Comparison of ENCODE assay signal across 27 cellular contexts in genomic region chr5:6462671-6463070, GRCh38. TPM values are rescaled to one million over a fixed set of nuclear protein-coding genes. Genes with fewer than 3 reads are reported as not detected.
"Had no signal": no experiment of that assay in that cellular context is flagged by ENCODE, and none has a peak within 500 bp of the region (broad histone marks: within the 10 kb centered on the region; RNA-seq: fewer than 3 reads in every experiment).

No MANE protein-coding gene starts in this region.

- DNase-seq: naive thymus-derived CD4-positive, alpha-beta T cell; natural killer cell; nucleus accumbens; pancreas; right cardiac atrium; sigmoid colon; small intestine; stimulated activated CD4-positive, alpha-beta T cell treated with anti-CD3 and anti-CD28 coated beads, Interleukin-15, amount 100 ng/mL, for 24 hours; stimulated activated CD4-positive, alpha-beta T cell treated with anti-CD3 and anti-CD28 coated beads, Interleukin-2, amount 100 ng/mL, for 24 hours; stimulated activated CD4-positive, alpha-beta T cell treated with anti-CD3 and anti-CD28 coated beads, Interleukin-2, amount 100 ng/mL, for 48 hours; stimulated activated CD4-positive, alpha-beta T cell treated with anti-CD3 and anti-CD28 coated beads, Interleukin-4, amount 100 ng/mL, for 24 hours; stimulated activated naive B cell treated with anti-CD40 and anti-IgM and Interleukin-4, amounts not matched to agents 10 μg/mL and 1 μg/mL and 100 μg/mL, for 72 hours; stimulated activated naive CD4-positive, alpha-beta T cell treated with Interleukin-2 at 50 U/mL for 16 hours; substantia nigra; thyroid gland; trophoblast cell; upper lobe of left lung had no signal

- H3K4me2 ChIP-seq: neural progenitor cell had no signal

- H3K4me1 ChIP-seq: pancreas, prostate gland, right lobe of liver, tibial nerve, upper lobe of left lung, vagina had no signal

- H3K27me3 ChIP-seq: pancreas, right lobe of liver, sigmoid colon, thyroid gland, tibial nerve, upper lobe of left lung, vagina had no signal

- H3K4me3 ChIP-seq: neural progenitor cell, pancreas, prostate gland, right lobe of liver, sigmoid colon, thoracic aorta, thyroid gland, tibial nerve, upper lobe of left lung, vagina had no signal

- H3K27ac ChIP-seq: neural progenitor cell, neutrophil, pancreas, prostate gland, right lobe of liver, sigmoid colon, thoracic aorta, thyroid gland, tibial nerve, upper lobe of left lung, vagina had no signal

- H2AFZ ChIP-seq: neural progenitor cell had no signal

- H3K36me3 ChIP-seq: neural progenitor cell, neutrophil, pancreas, prostate gland, right lobe of liver, sigmoid colon, thoracic aorta, thyroid gland, tibial nerve, upper lobe of left lung, vagina had no signal

- ATAC-seq: naive thymus-derived CD4-positive, alpha-beta T cell; natural killer cell; pancreas; right cardiac atrium; right lobe of liver; stimulated activated effector memory CD8-positive, alpha-beta T cell treated with anti-CD3 and anti-CD28 coated beads, Interleukin-12 subunit alpha, Interleukin-12 subunit beta, amount 100 ng/mL, for 72 hours; stimulated activated naive B cell treated with anti-CD40 and anti-IgM and Interleukin-4, amounts not matched to agents 10 μg/mL and 1 μg/mL and 100 μg/mL, for 72 hours had no signal

- H3K9me3 ChIP-seq: neutrophil, pancreas, prostate gland, right lobe of liver, sigmoid colon, thoracic aorta, thyroid gland, tibial nerve, upper lobe of left lung, vagina had no signal

- H3K9ac ChIP-seq: neural progenitor cell had no signal

RNA-seq across cellular contexts. Expression of gene UBE2QL1, which starts 14.0 kb away (rescaled TPM):
- total RNA-seq: natural killer cell, osteocyte, renal cortical epithelial cell had no signal
- polyA plus RNA-seq: naive thymus-derived CD4-positive, alpha-beta T cell had no signal
